Comparison of ENCODE assay signal across 30 cellular contexts in genomic region chr3:15045667-15046066, GRCh38. TPM values are rescaled to one million over a fixed set of nuclear protein-coding genes. Genes with fewer than 3 reads are reported as not detected.
DNase-seq lines count a peak whose midpoint lies in the region; ATAC-seq and TF ChIP-seq lines count a peak whose summit lies in the region.
"Had no signal": no experiment of that assay in that cellular context is flagged by ENCODE, and none has a peak within 500 bp of the region (broad histone marks: within the 10 kb centered on the region; RNA-seq: fewer than 3 reads in every experiment).

No MANE protein-coding gene starts in this region.

- no peaks in the 10 kb centered on the region for H3K27me3 Mint-ChIP-seq in activated T-cell treated with anti-CD3 and anti-CD28 coated beads, Interleukin-2, amount 50 U/mL, for 72 hours (ENCODE audit: low read depth)
- H3K27me3 Mint-ChIP-seq in CD8-positive, alpha-beta T cell (ENCODE audit: low read depth): no peaks in the 10 kb centered on the region
- H3K27me3 Mint-ChIP-seq in activated T-helper 1 cell treated with anti-CD3 and anti-CD28 coated beads, Interleukin-12 subunit alpha, Interleukin-12 subunit beta, Interleukin-2, Interleukin-4 antibody, amounts not matched to agents 30 ng/mL and 10 ng/mL and 1 ng/mL, durations not matched to agents 14 hours and 24 hours and 36 hours (ENCODE audit: insufficient read depth): no peaks in the 10 kb centered on the region
- H3K27me3 Mint-ChIP-seq in CD8-positive, alpha-beta memory T cell: no peaks in the 10 kb centered on the region
- H3K27me3 Mint-ChIP-seq: activated naive CD8-positive, alpha-beta T cell treated with anti-CD3 and anti-CD28 coated beads, Interleukin-2, amount 10 ng/mL, durations not matched to agents 7 days and 5 days; dendritic cell treated with granulocyte-macrophage colony-stimulating factor and Interleukin-4, amounts not matched to agents 40 ng/mL and 50 ng/mL, for 4 days had no signal

- ATAC-seq in activated T-cell treated with anti-CD3 and anti-CD28 coated beads, Interleukin-2, amount 50 U/mL, for 72 hours (replicated peaks in 1 of 2): no peak
- no peak for ATAC-seq in CD8-positive, alpha-beta T cell
- ATAC-seq in GM21360 (IDR thresholded peaks at IDR 0.05; ENCODE audit: unreplicated experiment): no peak
- ATAC-seq: foreskin keratinocyte, sciatic nerve had no signal

- no peaks in the 10 kb centered on the region for H3K9me3 ChIP-seq in CD8-positive, alpha-beta T cell (ENCODE audit: low read length)
- H3K9me3 ChIP-seq in neutrophil (no peaks in the 10 kb centered on the region), A673 (ENCODE audit: low read depth, low read length, poor library complexity, severe bottlenecking) (no peaks in the 10 kb centered on the region)
- H3K9me3 ChIP-seq in CD8-positive, alpha-beta memory T cell (ENCODE audit: low read length): no peaks in the 10 kb centered on the region
- H3K9me3 ChIP-seq: BE2C, Caco-2, esophagus muscularis mucosa, heart right ventricle, thyroid gland had no signal

- no peak overlapping the region for H3K4me3 Mint-ChIP-seq in activated T-cell treated with anti-CD3 and anti-CD28 coated beads, Interleukin-2, amount 50 U/mL, for 72 hours
- H3K4me3 Mint-ChIP-seq in CD8-positive, alpha-beta T cell: no peak overlapping the region
- H3K4me3 Mint-ChIP-seq in activated T-helper 1 cell treated with anti-CD3 and anti-CD28 coated beads, Interleukin-12 subunit alpha, Interleukin-12 subunit beta, Interleukin-2, Interleukin-4 antibody, amounts not matched to agents 30 ng/mL and 10 ng/mL and 1 ng/mL, durations not matched to agents 14 hours and 24 hours and 36 hours: no peak overlapping the region
- H3K4me3 Mint-ChIP-seq in CD8-positive, alpha-beta memory T cell: no peak overlapping the region
- H3K4me3 Mint-ChIP-seq: activated naive CD8-positive, alpha-beta T cell treated with anti-CD3 and anti-CD28 coated beads, Interleukin-2, amount 10 ng/mL, durations not matched to agents 7 days and 5 days; dendritic cell treated with granulocyte-macrophage colony-stimulating factor and Interleukin-4, amounts not matched to agents 40 ng/mL and 50 ng/mL, for 4 days; H9; neural progenitor cell had no signal

- no peaks in the 10 kb centered on the region for H3K27me3 ChIP-seq in CD8-positive, alpha-beta T cell (ENCODE audit: insufficient read depth, low read length)
- no peaks in the 10 kb centered on the region for H3K27me3 ChIP-seq in neutrophil
- H3K27me3 ChIP-seq in A673 (replicated peaks; ENCODE audit: insufficient read depth, low read depth, low read length, poor library complexity): no peaks in the 10 kb centered on the region
- H3K27me3 ChIP-seq in CD8-positive, alpha-beta memory T cell (ENCODE audit: insufficient read depth, low read length, poor library complexity, severe bottlenecking): no peaks in the 10 kb centered on the region
- H3K27me3 ChIP-seq: BE2C, esophagus muscularis mucosa, foreskin keratinocyte, heart right ventricle, neural progenitor cell, thyroid gland had no signal

- no TSS peak for BruUV-seq in A673 (replicated peaks; lab: Mats Ljungman, UMichigan)

- peaks cover 65% of the 10 kb centered on the region for H3K36me3 ChIP-seq in CD8-positive, alpha-beta T cell (ENCODE audit: insufficient read depth, low read length)
- H3K36me3 ChIP-seq in neutrophil: peaks cover 93% of the 10 kb centered on the region
- H3K36me3 ChIP-seq in A673 (ENCODE audit: insufficient read depth, low read length, poor library complexity, severe bottlenecking): peaks cover 94% of the 10 kb centered on the region
- peaks cover 56% of the 10 kb centered on the region for H3K36me3 ChIP-seq in CD8-positive, alpha-beta memory T cell (ENCODE audit: insufficient read depth, low read length)

- no peaks in the 10 kb centered on the region for H3K9me3 Mint-ChIP-seq in activated T-cell treated with anti-CD3 and anti-CD28 coated beads, Interleukin-2, amount 50 U/mL, for 72 hours
- H3K9me3 Mint-ChIP-seq in CD8-positive, alpha-beta T cell: no peaks in the 10 kb centered on the region
- H3K9me3 Mint-ChIP-seq in activated T-helper 1 cell treated with anti-CD3 and anti-CD28 coated beads, Interleukin-12 subunit alpha, Interleukin-12 subunit beta, Interleukin-2, Interleukin-4 antibody, amounts not matched to agents 30 ng/mL and 10 ng/mL and 1 ng/mL, durations not matched to agents 14 hours and 24 hours and 36 hours: no peaks in the 10 kb centered on the region
- H3K9me3 Mint-ChIP-seq in CD8-positive, alpha-beta memory T cell: no peaks in the 10 kb centered on the region
- H3K9me3 Mint-ChIP-seq: activated naive CD8-positive, alpha-beta T cell treated with anti-CD3 and anti-CD28 coated beads, Interleukin-2, amount 10 ng/mL, durations not matched to agents 7 days and 5 days; dendritic cell treated with granulocyte-macrophage colony-stimulating factor and Interleukin-4, amounts not matched to agents 40 ng/mL and 50 ng/mL, for 4 days; H9; IgD-negative memory B cell; neural progenitor cell had no signal

- intact Hi-C loops in CD8-positive, alpha-beta T cell (cut with DNase I, micrococcal nuclease): no loop called here
- intact Hi-C loops in activated T-helper 1 cell treated with anti-CD3 and anti-CD28 coated beads, Interleukin-12 subunit alpha, Interleukin-12 subunit beta, Interleukin-2, Interleukin-4 antibody, amounts not matched to agents 30 ng/mL and 10 ng/mL and 1 ng/mL, durations not matched to agents 14 hours and 24 hours and 36 hours (cut with micrococcal nuclease): no loop called here
- intact Hi-C loops in A673 (cut with micrococcal nuclease; ENCODE audit: unreplicated experiment): no loop called here

- H3K4me3 ChIP-seq in CD8-positive, alpha-beta T cell (ENCODE audit: low read depth, low read length): no peak overlapping the region
- no peak overlapping the region for H3K4me3 ChIP-seq in neutrophil (ENCODE audit: low read depth in 1 of 2, low read length in 1 of 2)
- H3K4me3 ChIP-seq in A673 (ENCODE audit: low read depth, low read length, poor library complexity, severe bottlenecking): no peak overlapping the region
- H3K4me3 ChIP-seq in CD8-positive, alpha-beta memory T cell (ENCODE audit: low read length): no peak overlapping the region
- H3K4me3 ChIP-seq: esophagus muscularis mucosa, heart right ventricle, neural progenitor cell, thyroid gland had no signal

- H3K36me3 Mint-ChIP-seq in activated T-cell treated with anti-CD3 and anti-CD28 coated beads, Interleukin-2, amount 50 U/mL, for 72 hours (ENCODE audit: insufficient read depth in 2 of 2): peaks cover 1 to 15% of the 10 kb centered on the region in 2 donors
- H3K36me3 Mint-ChIP-seq in CD8-positive, alpha-beta T cell: peaks cover 96% of the 10 kb centered on the region
- peaks cover 49% of the 10 kb centered on the region for H3K36me3 Mint-ChIP-seq in activated T-helper 1 cell treated with anti-CD3 and anti-CD28 coated beads, Interleukin-12 subunit alpha, Interleukin-12 subunit beta, Interleukin-2, Interleukin-4 antibody, amounts not matched to agents 30 ng/mL and 10 ng/mL and 1 ng/mL, durations not matched to agents 14 hours and 24 hours and 36 hours (ENCODE audit: low read depth)
- H3K36me3 Mint-ChIP-seq in CD8-positive, alpha-beta memory T cell: peaks cover 0 to 97% (median 31%) of the 10 kb centered on the region in 3 donors

- no peaks in the 10 kb centered on the region for H3K4me1 ChIP-seq in CD8-positive, alpha-beta T cell (ENCODE audit: insufficient read depth, low read length)
- H3K4me1 ChIP-seq in neutrophil (ENCODE audit: control insufficient read depth in 1 of 2, insufficient read depth in 1 of 2, low read depth in 1 of 2, low read length in 1 of 2) (peaks cover 5 to 6% of the 10 kb centered on the region in 2 experiments), A673 (ENCODE audit: insufficient read depth, low read length, poor library complexity, severe bottlenecking) (peaks cover 33% of the 10 kb centered on the region)
- H3K4me1 ChIP-seq in CD8-positive, alpha-beta memory T cell (ENCODE audit: insufficient read depth, low read length): peaks cover 7% of the 10 kb centered on the region
- H3K4me1 ChIP-seq: BE2C, Caco-2, foreskin keratinocyte, neural progenitor cell had no signal

- no peak for DNase-seq in activated T-cell treated with anti-CD3 and anti-CD28 coated beads, Interleukin-2, amount 50 U/mL, for 72 hours
- no peak for DNase-seq in activated T-cell treated with anti-CD3 and anti-CD28 coated beads for 4 hours
- no peak for DNase-seq in CD8-positive, alpha-beta T cell
- DNase-seq in activated T-helper 1 cell treated with anti-CD3 and anti-CD28 coated beads, Interleukin-12 subunit alpha, Interleukin-12 subunit beta, Interleukin-2, Interleukin-4 antibody, amounts not matched to agents 30 ng/mL and 10 ng/mL and 1 ng/mL, durations not matched to agents 14 hours and 24 hours and 36 hours (ENCODE audit: low spot score): no peak
- no peak for DNase-seq in A673 (ENCODE audit: low spot score)
- no peak for DNase-seq in CD8-positive, alpha-beta memory T cell
- DNase-seq: ACHN; activated CD8-positive, alpha-beta memory T cell treated with anti-CD3 and anti-CD28 coated beads for 24 hours; activated naive CD8-positive, alpha-beta T cell treated with anti-CD3 and anti-CD28 coated beads, Interleukin-2, amount 10 ng/mL, durations not matched to agents 7 days and 5 days; BE2C; Caco-2; caudate nucleus; DMS79; foreskin keratinocyte; GDM1; H9; heart right ventricle; NCI-H2029 treated with DMSO at 0.1 percent for 48 hours; NCI-H526; SIG-M5; stimulated activated CD4-positive, alpha-beta T cell treated with anti-CD3 and anti-CD28 coated beads, Interleukin-4, amount 100 ng/mL, for 4 hours; stimulated activated naive CD4-positive, alpha-beta T cell treated with Interleukin-2 at 50 U/mL for 16 hours; thyroid gland had no signal

- H3K27ac ChIP-seq in CD8-positive, alpha-beta T cell (ENCODE audit: low read depth, low read length): no peak overlapping the region
- peak overlapping the region; percentile 45 for H3K27ac ChIP-seq in neutrophil
- no peak overlapping the region for H3K27ac ChIP-seq in A673 (ENCODE audit: low read depth, low read length, poor library complexity, severe bottlenecking)
- H3K27ac ChIP-seq in CD8-positive, alpha-beta memory T cell (ENCODE audit: low read depth, low read length): no peak overlapping the region
- H3K27ac ChIP-seq: esophagus muscularis mucosa, foreskin keratinocyte, neural progenitor cell, thyroid gland had no signal

- peaks cover 20% of the 10 kb centered on the region for H3K4me1 Mint-ChIP-seq in activated T-cell treated with anti-CD3 and anti-CD28 coated beads, Interleukin-2, amount 50 U/mL, for 72 hours (ENCODE audit: low read depth)
- peaks cover 9% of the 10 kb centered on the region for H3K4me1 Mint-ChIP-seq in CD8-positive, alpha-beta T cell (ENCODE audit: low read depth)
- peaks cover 34% of the 10 kb centered on the region for H3K4me1 Mint-ChIP-seq in activated T-helper 1 cell treated with anti-CD3 and anti-CD28 coated beads, Interleukin-12 subunit alpha, Interleukin-12 subunit beta, Interleukin-2, Interleukin-4 antibody, amounts not matched to agents 30 ng/mL and 10 ng/mL and 1 ng/mL, durations not matched to agents 14 hours and 24 hours and 36 hours (ENCODE audit: low read depth)
- H3K4me1 Mint-ChIP-seq in CD8-positive, alpha-beta memory T cell: peaks cover 0 to 5% (median 0%) of the 10 kb centered on the region in 3 donors
- H3K4me1 Mint-ChIP-seq: H9, neural progenitor cell had no signal

- H3K27ac Mint-ChIP-seq in activated T-cell treated with anti-CD3 and anti-CD28 coated beads, Interleukin-2, amount 50 U/mL, for 72 hours: peak overlapping the region; percentile 42
- peak overlapping the region; percentile 9 for H3K27ac Mint-ChIP-seq in CD8-positive, alpha-beta T cell
- H3K27ac Mint-ChIP-seq in activated T-helper 1 cell treated with anti-CD3 and anti-CD28 coated beads, Interleukin-12 subunit alpha, Interleukin-12 subunit beta, Interleukin-2, Interleukin-4 antibody, amounts not matched to agents 30 ng/mL and 10 ng/mL and 1 ng/mL, durations not matched to agents 14 hours and 24 hours and 36 hours: peak overlapping the region; percentile 35
- H3K27ac Mint-ChIP-seq in CD8-positive, alpha-beta memory T cell: peak overlapping the region in 3 of 8 donors; percentile 8 to 75 (median 19)
- H3K27ac Mint-ChIP-seq: dendritic cell treated with granulocyte-macrophage colony-stimulating factor and Interleukin-4, amounts not matched to agents 40 ng/mL and 50 ng/mL, for 4 days; H9; neural progenitor cell had no signal

- CTCF ChIA-PET in CD8-positive, alpha-beta T cell (lab: Charles Lee): interaction anchor here (0.9 kb wide), 1 partner anchor 120 kb away, joined by 4 read pairs; no protein-coding TSS in a partner anchor
- CTCF ChIA-PET in A673 (lab: Charles Lee): no interaction called here
- CTCF ChIA-PET in CD8-positive, alpha-beta memory T cell (lab: Charles Lee): interaction anchor here (0.6 kb wide), 1 partner anchor 577 kb away, joined by 3 read pairs; no protein-coding TSS in a partner anchor

- POLR2A ChIA-PET in CD8-positive, alpha-beta T cell (lab: Charles Lee): interaction anchor here (0.9 kb wide), 1 partner anchor 19 kb away, joined by 3 read pairs; the partner anchor contains the start of gene MRPS25
- POLR2A ChIA-PET in A673 (lab: Charles Lee; ENCODE audit: low non-redundant PET): no interaction called here
- POLR2A ChIA-PET in CD8-positive, alpha-beta memory T cell (lab: Charles Lee): no interaction called here

- no peak for TF ChIP-seq CTCF in CD8-positive, alpha-beta T cell (IDR thresholded peaks at IDR 0.05)
- TF ChIP-seq CTCF in neutrophil (IDR thresholded peaks at IDR 0.05): no peak
- TF ChIP-seq CTCF in A673 (conservative IDR thresholded peaks at IDR 0.05; ENCODE audit: low read depth, low read length): no peak

RNA-seq across cellular contexts. Expression of gene MRPS25, which starts 19.4 kb away (rescaled TPM):
- 10 to 100 TPM; 40.7 to 40.9 TPM for total RNA-seq in activated T-cell treated with anti-CD3 and anti-CD28 coated beads, Interleukin-2, amount 50 U/mL, for 72 hours
- total RNA-seq in CD8-positive, alpha-beta T cell: 10 to 100 TPM; 51.3 to 56.2 TPM
- total RNA-seq in activated T-helper 1 cell treated with anti-CD3 and anti-CD28 coated beads, Interleukin-12 subunit alpha, Interleukin-12 subunit beta, Interleukin-2, Interleukin-4 antibody, amounts not matched to agents 30 ng/mL and 10 ng/mL and 1 ng/mL, durations not matched to agents 14 hours and 24 hours and 36 hours: 96.5 and 105 TPM in 2 replicates
- total RNA-seq in A673 (2021): 75.5 and 91.3 TPM in 2 replicates
- 10 to 100 TPM; 82.7 to 84.7 TPM for total RNA-seq in CD8-positive, alpha-beta memory T cell
- 20.2 TPM for polyA plus RNA-seq in CD8-positive, alpha-beta memory T cell

RNA-seq across cellular contexts. Expression of gene RBSN, which starts 53.3 kb away (rescaled TPM):
- 10 to 100 TPM; 13.0 to 15.4 TPM for total RNA-seq in activated T-cell treated with anti-CD3 and anti-CD28 coated beads, Interleukin-2, amount 50 U/mL, for 72 hours
- 10 to 100 TPM; 41.9 to 48.1 TPM for total RNA-seq in CD8-positive, alpha-beta T cell
- 11.7 and 12.5 TPM in 2 replicates for total RNA-seq in activated T-helper 1 cell treated with anti-CD3 and anti-CD28 coated beads, Interleukin-12 subunit alpha, Interleukin-12 subunit beta, Interleukin-2, Interleukin-4 antibody, amounts not matched to agents 30 ng/mL and 10 ng/mL and 1 ng/mL, durations not matched to agents 14 hours and 24 hours and 36 hours
- 31.2 and 35.2 TPM in 2 replicates for total RNA-seq in A673 (2021)
- 10 to 100 TPM; 12.2 to 12.5 TPM for total RNA-seq in CD8-positive, alpha-beta memory T cell
- 19.0 TPM for polyA plus RNA-seq in CD8-positive, alpha-beta memory T cell
